Comparison of ENCODE assay signal across 7 cellular contexts in genomic region chr12:111840831-111841230, GRCh38. TPM values are rescaled to one million over a fixed set of nuclear protein-coding genes. Genes with fewer than 3 reads are reported as not detected.
DNase-seq lines count a peak whose midpoint lies in the region; ATAC-seq and TF ChIP-seq lines count a peak whose summit lies in the region.

No MANE protein-coding gene starts in this region.

- H3K9me3 ChIP-seq in hepatocyte (ENCODE audit: low read depth) (no peaks in the 10 kb centered on the region), spleen (no peaks in the 10 kb centered on the region)

- H4K20me1 ChIP-seq in hepatocyte (ENCODE audit: insufficient read depth, poor library complexity, severe bottlenecking), result peaks cover 5% of the 10 kb centered on the region

- H3K4me2 ChIP-seq in hepatocyte, result peak overlapping the region; percentile 91

- peak in 1 of 2 experiments; percentile 25 for DNase-seq in HL-60 (ENCODE audit: low read depth in 1 of 2, low spot score in 1 of 2)
- DNase-seq in hepatocyte (ENCODE audit: low spot score), result no peak
- no peak for DNase-seq in spleen
- DNase-seq in ureter (ENCODE audit: low spot score), result no peak

- peak overlapping the region; percentile 90 for H2AFZ ChIP-seq in hepatocyte

- intact Hi-C loops in spleen (cut with DNase I; ENCODE audit: low total_unique reads), result no loop called here

- H3K4me3 ChIP-seq in HL-60 (replicated peaks; ENCODE audit: insufficient read depth, low read length), result peak overlapping the region; percentile 94
- H3K4me3 ChIP-seq in hepatocyte, result peak overlapping the region; percentile 59
- H3K4me3 ChIP-seq in spleen, result peak overlapping the region; percentile 78 to 100 (median 95)

- peaks cover 58% of the 10 kb centered on the region for H3K79me2 ChIP-seq in hepatocyte

- WGBS in hepatocyte (ENCODE audit: low lambda C conversion rate, missing lambda C conversion rate), result 54% methylated on average over 11 of the region's 11 CpGs
- WGBS in spleen, 5 donors, result 30 to 40% (median 39%) methylated on average over 11 of the region's 11 CpGs

- TF ChIP-seq CTCF in HL-60 (IDR thresholded peaks at IDR 0.05; ENCODE audit: insufficient read depth, low read length), result no peak
- no peak for TF ChIP-seq CTCF in VCaP (conservative IDR thresholded peaks at IDR 0.05)
- TF ChIP-seq CTCF in hepatocyte (IDR thresholded peaks at IDR 0.05; ENCODE audit: poor library complexity), result no peak
- TF ChIP-seq CTCF in spleen (IDR thresholded peaks at IDR 0.05 in 8 of 11, conservative IDR thresholded peaks at IDR 0.05 in 3 of 11), result no peak

- ATAC-seq in GM19351 (IDR thresholded peaks at IDR 0.05; ENCODE audit: unreplicated experiment), result no peak
- no peak for ATAC-seq in GM21619 (IDR thresholded peaks at IDR 0.05; ENCODE audit: unreplicated experiment)

- no peaks in the 10 kb centered on the region for H3K9me2 ChIP-seq in hepatocyte (replicated peaks; ENCODE audit: insufficient read depth)

- no peaks in the 10 kb centered on the region for H3K27me3 ChIP-seq in HL-60 (ENCODE audit: insufficient read depth, poor library complexity, severe bottlenecking)
- no peaks in the 10 kb centered on the region for H3K27me3 ChIP-seq in hepatocyte
- H3K27me3 ChIP-seq in spleen (replicated peaks in 1 of 7), result no peaks in the 10 kb centered on the region

- H3K27ac ChIP-seq in HL-60 (replicated peaks) (peak overlapping the region; percentile 87), VCaP (peak overlapping the region; percentile 97), hepatocyte (peak overlapping the region; percentile 99), spleen (peak overlapping the region; percentile 91 to 96 (median 94))

- H3K36me3 ChIP-seq in hepatocyte (replicated peaks; ENCODE audit: insufficient read depth, low read depth) (no peaks in the 10 kb centered on the region), spleen (peaks cover 0 to 39% (median 12%) of the 10 kb centered on the region in 6 donors)

- TF ChIP-seq POLR2A in spleen (IDR thresholded peaks at IDR 0.05), result no peak

- H3K4me1 ChIP-seq in hepatocyte (ENCODE audit: insufficient read depth) (peaks cover 21% of the 10 kb centered on the region), spleen (peaks cover 41 to 64% (median 52%) of the 10 kb centered on the region in 6 donors)

RNA-seq across cellular contexts. Expression of gene MAPKAPK5, which starts 1.2 kb away (rescaled TPM):
- total RNA-seq in hepatocyte, result 49.1 and 59.9 TPM in 2 replicates
- polyA plus RNA-seq in hepatocyte, result 35.0 and 45.1 TPM in 2 replicates
- total RNA-seq in spleen, result 10 to 100 TPM; 35.1 to 56.4 (median 45.2) TPM
- 10 to 100 TPM; 12.7 to 17.3 (median 14.2) TPM for polyA plus RNA-seq in spleen
- total RNA-seq in ureter, result 68.3 TPM
